ENCODE assay signal across 12 cellular contexts in genomic region chr20:8094845-8095244, GRCh38. TPM values are rescaled to one million over a fixed set of nuclear protein-coding genes. Genes with fewer than 3 reads are reported as not detected.
DNase-seq lines count a peak whose midpoint lies in the region; ATAC-seq and TF ChIP-seq lines count a peak whose summit lies in the region.
"Had no signal": no experiment of that assay in that cellular context is flagged by ENCODE, and none has a peak within 500 bp of the region (broad histone marks: within the 10 kb centered on the region; RNA-seq: fewer than 3 reads in every experiment).

No MANE protein-coding gene starts in this region.

- H3K27ac ChIP-seq in RWPE1, result no peak overlapping the region
- H3K27ac ChIP-seq: coronary artery had no signal

- no peak overlapping the region for H3K27ac Mint-ChIP-seq in progenitor cell of endocrine pancreas
- H3K27ac Mint-ChIP-seq: stimulated activated effector memory CD8-positive, alpha-beta T cell treated with anti-CD3 and anti-CD28 coated beads, Interleukin-12 subunit alpha, Interleukin-12 subunit beta, amount 100 ng/mL, for 72 hours had no signal

- POLR2A ChIA-PET in RWPE1 (lab: Yijun Ruan, JAX; ENCODE audit: low non-redundant PET), result no interaction called here

- TF ChIP-seq CTCF in RWPE1 (conservative IDR thresholded peaks at IDR 0.05; ENCODE audit: low read depth) (no peak), progenitor cell of endocrine pancreas (IDR thresholded peaks at IDR 0.05; ENCODE audit: unreplicated experiment) (no peak)

- no peak for ATAC-seq in HG03469 (IDR thresholded peaks at IDR 0.05; ENCODE audit: unreplicated experiment)
- ATAC-seq: stimulated activated effector memory CD8-positive, alpha-beta T cell treated with anti-CD3 and anti-CD28 coated beads, Interleukin-12 subunit alpha, Interleukin-12 subunit beta, amount 100 ng/mL, for 72 hours had no signal

- CTCF ChIA-PET in RWPE1 (lab: Yijun Ruan, JAX), result interaction anchor here (0.6 to 1.7 kb wide), 3 partner anchors 13 to 1768 kb away, joined by 3 to 4 read pairs (median 3); no protein-coding TSS in a partner anchor

- no peaks in the 10 kb centered on the region for H3K27me3 Mint-ChIP-seq in progenitor cell of endocrine pancreas

- no peaks in the 10 kb centered on the region for H3K9me3 Mint-ChIP-seq in progenitor cell of endocrine pancreas (ENCODE audit: low read depth)
- H3K9me3 Mint-ChIP-seq: stimulated activated effector memory CD8-positive, alpha-beta T cell treated with anti-CD3 and anti-CD28 coated beads, Interleukin-12 subunit alpha, Interleukin-12 subunit beta, amount 100 ng/mL, for 72 hours had no signal

- no peaks in the 10 kb centered on the region for H3K4me1 Mint-ChIP-seq in progenitor cell of endocrine pancreas (ENCODE audit: low read depth)
- H3K4me1 Mint-ChIP-seq: stimulated activated effector memory CD8-positive, alpha-beta T cell treated with anti-CD3 and anti-CD28 coated beads, Interleukin-12 subunit alpha, Interleukin-12 subunit beta, amount 100 ng/mL, for 72 hours had no signal

- H3K4me3 Mint-ChIP-seq in progenitor cell of endocrine pancreas (ENCODE audit: low read depth), result no peak overlapping the region
- H3K4me3 Mint-ChIP-seq: stimulated activated effector memory CD8-positive, alpha-beta T cell treated with anti-CD3 and anti-CD28 coated beads, Interleukin-12 subunit alpha, Interleukin-12 subunit beta, amount 100 ng/mL, for 72 hours had no signal

- no peaks in the 10 kb centered on the region for H3K36me3 Mint-ChIP-seq in progenitor cell of endocrine pancreas (ENCODE audit: insufficient read depth)
- H3K36me3 Mint-ChIP-seq: stimulated activated effector memory CD8-positive, alpha-beta T cell treated with anti-CD3 and anti-CD28 coated beads, Interleukin-12 subunit alpha, Interleukin-12 subunit beta, amount 100 ng/mL, for 72 hours had no signal

- peak; percentile 72 for DNase-seq in EL
- peak; percentile 11 for DNase-seq in RWPE1 (ENCODE audit: low spot score)
- DNase-seq in fibroblast of the conjunctiva (ENCODE audit: low read depth), result peak; percentile 39
- DNase-seq in renal cortical epithelial cell (ENCODE audit: low read depth), result peak; percentile 48
- DNase-seq in progenitor cell of endocrine pancreas (ENCODE audit: low spot score, unreplicated experiment), result no peak
- no peak for DNase-seq in NCI-H1436 treated with DMSO at 0.1 percent for 48 hours (lab: John Stamatoyannopoulos, UW)
- no peak for DNase-seq in stimulated activated CD4-positive, alpha-beta T cell treated with anti-CD3 and anti-CD28 coated beads, Interleukin-12 subunit alpha, Interleukin-12 subunit beta, amount 100 ng/mL, for 4 hours
- DNase-seq: activated naive CD4-positive, alpha-beta T cell treated with anti-CD3 and anti-CD28 coated beads, Interleukin-2, amount 50 U/mL, for 16 hours; NCI-H2081 had no signal

RNA-seq across cellular contexts. Expression of gene PLCB1, which starts 37.2 kb away (rescaled TPM):
- total RNA-seq in renal cortical epithelial cell (0.17 and 2.0 TPM in 2 replicates), progenitor cell of endocrine pancreas (16.2 and 18.0 TPM in 2 replicates)

Comparison
In these comparisons a context has a peak if more than half of its experiments do, and no peak if none do; other contexts are left out.
1. DNase-seq: peak in EL (single experiment), RWPE1 (single experiment), fibroblast of the conjunctiva (single experiment) and renal cortical epithelial cell (single experiment); none in progenitor cell of endocrine pancreas (single experiment), NCI-H1436 treated with DMSO at 0.1 percent for 48 hours (single experiment) and stimulated activated CD4-positive, alpha-beta T cell treated with anti-CD3 and anti-CD28 coated beads, Interleukin-12 subunit alpha, Interleukin-12 subunit beta, amount 100 ng/mL, for 4 hours (single experiment).